ENCODE assay signal across 1 cellular context in the genomic region with DNA sequence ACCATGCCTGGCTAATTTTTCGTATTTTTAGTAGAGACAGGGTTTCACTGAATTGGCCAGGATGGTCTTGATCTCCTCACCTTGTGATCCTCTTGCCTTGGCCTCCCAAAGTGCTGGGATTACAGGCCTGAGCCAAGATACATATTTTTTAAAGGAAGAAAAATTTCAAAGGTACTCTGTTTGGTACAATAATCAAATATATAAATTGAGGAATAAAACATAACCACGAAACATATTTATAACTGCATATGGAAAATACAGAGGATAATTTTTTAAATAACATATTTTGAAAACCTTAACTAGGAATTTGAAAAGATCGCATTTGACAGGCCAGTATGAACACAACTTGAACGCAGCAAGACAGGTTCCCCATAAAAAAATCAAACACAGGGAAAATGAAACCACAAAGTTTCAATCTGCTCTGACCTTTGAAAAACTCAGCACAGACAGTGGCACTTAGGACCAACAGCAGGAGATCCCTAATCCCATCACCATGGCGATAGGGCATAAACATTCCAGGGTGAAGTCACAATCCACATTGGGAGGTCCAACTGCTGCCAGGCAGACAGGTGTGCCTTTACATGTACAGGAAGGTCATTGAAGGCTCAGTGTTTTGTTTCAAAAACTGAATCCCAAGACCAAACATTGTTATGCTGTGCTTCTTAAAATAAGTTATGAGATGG. TPM values are rescaled to one million over a fixed set of nuclear protein-coding genes. Genes with fewer than 3 reads are reported as not detected.
"Had no signal": no experiment of that assay in that cellular context is flagged by ENCODE, and none has a peak within 500 bp of the region (broad histone marks: within the 10 kb centered on the region; RNA-seq: fewer than 3 reads in every experiment).

No MANE protein-coding gene starts in this region.

RNA-seq across cellular contexts. Expression of gene PRODH, which starts 45.4 kb away (rescaled TPM):
- total RNA-seq: fibroblast of lung had no signal
